31 cellular contexts compared by ENCODE assay signal in the genomic region with DNA sequence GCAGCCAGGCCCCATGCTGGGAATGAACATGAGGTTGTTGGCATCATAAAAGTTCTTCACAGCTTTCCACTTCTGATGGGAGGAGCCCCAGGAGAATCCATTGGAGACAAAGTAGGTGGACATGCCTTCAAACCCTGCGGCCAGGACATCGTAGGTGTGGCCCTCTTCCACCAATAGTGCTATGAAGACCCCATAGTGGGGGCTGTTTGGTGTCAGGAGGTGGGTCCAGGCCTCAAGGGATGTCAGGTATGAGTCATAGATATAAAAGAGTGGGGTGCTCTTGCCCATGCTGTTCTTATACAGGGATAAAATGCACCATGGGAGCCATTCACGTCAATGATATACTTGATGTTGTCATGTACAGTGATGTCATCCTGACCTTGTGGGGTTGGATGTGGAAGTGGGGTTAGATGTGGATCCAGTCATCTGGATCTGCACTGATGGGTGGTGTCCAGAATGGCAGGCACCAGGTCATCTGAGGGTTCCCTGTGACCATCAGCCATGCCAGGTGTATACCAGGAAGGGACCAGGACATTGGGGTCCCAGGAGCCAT.
"Had no signal": no experiment of that assay in that cellular context is flagged by ENCODE, and none has a peak within 500 bp of the region (broad histone marks: within the 10 kb centered on the region; RNA-seq: fewer than 3 reads in every experiment).

No MANE protein-coding gene starts in this region.

- H3K4me3 ChIP-seq: coronary artery, esophagus muscularis mucosa, gastrocnemius medialis, heart left ventricle had no signal

- H3K9me3 Mint-ChIP-seq: activated B cell treated with CpG ODN at 0.5 μM for 24 hours; activated CD4-positive, alpha-beta memory T cell treated with anti-CD3 and anti-CD28 coated beads, Interleukin-2, amount 10 ng/mL, durations not matched to agents 7 days and 5 days; activated naive CD4-positive, alpha-beta T cell treated with anti-CD3 and anti-CD28 coated beads, Interleukin-2, amount 10 ng/mL, durations not matched to agents 7 days and 5 days; activated T-cell treated with anti-CD3 and anti-CD28 coated beads, Interleukin-2, amount 50 U/mL, for 4 hours; activated T-helper 1 cell treated with anti-CD3 and anti-CD28 coated beads, Interleukin-12 subunit alpha, Interleukin-12 subunit beta, Interleukin-2, Interleukin-4 antibody, amounts not matched to agents 30 ng/mL and 10 ng/mL and 1 ng/mL, durations not matched to agents 14 hours and 24 hours and 36 hours; activated T-helper 2 cell treated with anti-CD3 and anti-CD28 coated beads, Interferon-gamma antibody, Interleukin-2, Interleukin-4, amounts not matched to agents 10 μg/mL and 5 μg/mL and 100 μg/mL, durations not matched to agents 14 hours and 24 hours and 36 hours; central memory CD8-positive, alpha-beta T cell; dendritic cell treated with granulocyte-macrophage colony-stimulating factor and Interleukin-4, amounts not matched to agents 40 ng/mL and 50 ng/mL, for 4 days; effector memory CD8-positive, alpha-beta T cell; T-cell; T-helper 1 cell treated with Interleukin-12 subunit alpha and Interleukin-12 subunit beta and Interleukin-4 antibody, amounts not matched to agents 30 μg/mL and 1 μg/mL, for 36 hours; T-helper 2 cell treated with Interferon-gamma antibody and Interleukin-4, amounts not matched to agents 5 μg/mL and 100 μg/mL, for 36 hours had no signal

- H3K27ac Mint-ChIP-seq: activated B cell treated with CpG ODN at 0.5 μM for 24 hours; activated CD4-positive, alpha-beta memory T cell treated with anti-CD3 and anti-CD28 coated beads, Interleukin-2, amount 10 ng/mL, durations not matched to agents 7 days and 5 days; activated naive CD4-positive, alpha-beta T cell treated with anti-CD3 and anti-CD28 coated beads, Interleukin-2, amount 10 ng/mL, durations not matched to agents 7 days and 5 days; activated naive CD8-positive, alpha-beta T cell; activated T-helper 1 cell treated with anti-CD3 and anti-CD28 coated beads, Interleukin-12 subunit alpha, Interleukin-12 subunit beta, Interleukin-2, Interleukin-4 antibody, amounts not matched to agents 30 ng/mL and 10 ng/mL and 1 ng/mL, durations not matched to agents 14 hours and 24 hours and 36 hours; activated T-helper 2 cell treated with anti-CD3 and anti-CD28 coated beads, Interferon-gamma antibody, Interleukin-2, Interleukin-4, amounts not matched to agents 10 μg/mL and 5 μg/mL and 100 μg/mL, durations not matched to agents 14 hours and 24 hours and 36 hours; dendritic cell treated with granulocyte-macrophage colony-stimulating factor and Interleukin-4, amounts not matched to agents 40 ng/mL and 50 ng/mL, for 4 days; T-cell; T-helper 1 cell treated with Interleukin-12 subunit alpha and Interleukin-12 subunit beta and Interleukin-4 antibody, amounts not matched to agents 30 μg/mL and 1 μg/mL, for 36 hours; T-helper 2 cell treated with Interferon-gamma antibody and Interleukin-4, amounts not matched to agents 5 μg/mL and 100 μg/mL, for 36 hours had no signal

- H3K27ac ChIP-seq: brain microvascular endothelial cell, coronary artery, esophagus muscularis mucosa, foreskin keratinocyte, gastrocnemius medialis, heart left ventricle, WERI-Rb-1 had no signal

- ATAC-seq: activated CD4-positive, CD25-positive, alpha-beta regulatory T cell treated with anti-CD3 and anti-CD28 coated beads, Interleukin-2, amount 50 U/mL, for 24 hours; activated T-cell treated with anti-CD3 and anti-CD28 coated beads, Interleukin-2, amount 50 U/mL, for 4 hours; effector memory CD8-positive, alpha-beta T cell; foreskin keratinocyte; gastrocnemius medialis had no signal

- H3K27me3 ChIP-seq: brain microvascular endothelial cell, esophagus muscularis mucosa, foreskin keratinocyte, gastrocnemius medialis, heart left ventricle had no signal

- H3K4me1 Mint-ChIP-seq: activated B cell treated with CpG ODN at 0.5 μM for 24 hours; activated CD4-positive, alpha-beta memory T cell treated with anti-CD3 and anti-CD28 coated beads, Interleukin-2, amount 10 ng/mL, durations not matched to agents 7 days and 5 days; activated naive CD4-positive, alpha-beta T cell treated with anti-CD3 and anti-CD28 coated beads, Interleukin-2, amount 10 ng/mL, durations not matched to agents 7 days and 5 days; central memory CD8-positive, alpha-beta T cell; T-cell had no signal

- DNase-seq: activated B cell treated with CpG ODN at 0.5 μM for 24 hours; activated CD4-positive, alpha-beta memory T cell treated with anti-CD3 and anti-CD28 coated beads, Interleukin-2, amount 10 ng/mL, durations not matched to agents 7 days and 5 days; activated CD4-positive, alpha-beta T cell treated with anti-CD3 and anti-CD28 coated beads for 48 hours; activated CD8-positive, alpha-beta memory T cell treated with anti-CD3 and anti-CD28 coated beads, Interleukin-2, amount 50 U/mL, for 48 hours; activated effector memory CD4-positive, alpha-beta T cell treated with anti-CD3 and anti-CD28 coated beads, Interleukin-2, amount 50 U/mL, for 16 hours; activated naive CD4-positive, alpha-beta T cell treated with anti-CD3 and anti-CD28 coated beads, Interleukin-2, amount 10 ng/mL, durations not matched to agents 7 days and 5 days; activated T-cell treated with anti-CD3 and anti-CD28 coated beads, Interleukin-2, amount 50 U/mL, for 4 hours; amniotic stem cell; anterior cingulate cortex; brain microvascular endothelial cell; effector CD4-positive, alpha-beta T cell; effector memory CD8-positive, alpha-beta T cell; erythroblast; foreskin keratinocyte; gastrocnemius medialis; glutamatergic neuron; heart left ventricle; SW 1271; T-cell; T1000; WERI-Rb-1 had no signal

- H3K36me3 ChIP-seq: brain microvascular endothelial cell, gastrocnemius medialis, WERI-Rb-1 had no signal

- H3K27me3 Mint-ChIP-seq: activated B cell treated with CpG ODN at 0.5 μM for 24 hours; activated CD4-positive, alpha-beta memory T cell treated with anti-CD3 and anti-CD28 coated beads, Interleukin-2, amount 10 ng/mL, durations not matched to agents 7 days and 5 days; activated naive CD4-positive, alpha-beta T cell treated with anti-CD3 and anti-CD28 coated beads, Interleukin-2, amount 10 ng/mL, durations not matched to agents 7 days and 5 days; activated naive CD8-positive, alpha-beta T cell; central memory CD8-positive, alpha-beta T cell; dendritic cell treated with granulocyte-macrophage colony-stimulating factor and Interleukin-4, amounts not matched to agents 40 ng/mL and 50 ng/mL, for 4 days; effector memory CD8-positive, alpha-beta T cell; T-cell had no signal

- H3K4me1 ChIP-seq: esophagus muscularis mucosa, foreskin keratinocyte, gastrocnemius medialis, heart left ventricle had no signal

- H3K9me3 ChIP-seq: esophagus muscularis mucosa, gastrocnemius medialis, heart left ventricle had no signal

- H3K4me3 Mint-ChIP-seq: activated B cell treated with CpG ODN at 0.5 μM for 24 hours; activated CD4-positive, alpha-beta memory T cell treated with anti-CD3 and anti-CD28 coated beads, Interleukin-2, amount 10 ng/mL, durations not matched to agents 7 days and 5 days; activated naive CD4-positive, alpha-beta T cell treated with anti-CD3 and anti-CD28 coated beads, Interleukin-2, amount 10 ng/mL, durations not matched to agents 7 days and 5 days; activated naive CD8-positive, alpha-beta T cell; activated T-cell treated with anti-CD3 and anti-CD28 coated beads, Interleukin-2, amount 50 U/mL, for 4 hours; activated T-helper 1 cell treated with anti-CD3 and anti-CD28 coated beads, Interleukin-12 subunit alpha, Interleukin-12 subunit beta, Interleukin-2, Interleukin-4 antibody, amounts not matched to agents 30 ng/mL and 10 ng/mL and 1 ng/mL, durations not matched to agents 14 hours and 24 hours and 36 hours; central memory CD8-positive, alpha-beta T cell; dendritic cell treated with granulocyte-macrophage colony-stimulating factor and Interleukin-4, amounts not matched to agents 40 ng/mL and 50 ng/mL, for 4 days; effector memory CD8-positive, alpha-beta T cell; T-cell; T-helper 1 cell treated with Interleukin-12 subunit alpha and Interleukin-12 subunit beta and Interleukin-4 antibody, amounts not matched to agents 30 μg/mL and 1 μg/mL, for 36 hours; T-helper 2 cell treated with Interferon-gamma antibody and Interleukin-4, amounts not matched to agents 5 μg/mL and 100 μg/mL, for 36 hours had no signal
